Comparison of ENCODE assay signal across 27 cellular contexts in genomic region chr3:140252812-140253656, GRCh38.
DNase-seq lines count a peak whose midpoint lies in the region; ATAC-seq, FAIRE-seq and TF ChIP-seq lines count a peak whose summit lies in the region.
"Had no signal": no experiment of that assay in that cellular context is flagged by ENCODE, and none has a peak within 500 bp of the region (broad histone marks: within the 10 kb centered on the region; RNA-seq: fewer than 3 reads in every experiment).

No MANE protein-coding gene starts in this region.

- H4K20me1 ChIP-seq in IMR-90 (ENCODE audit: insufficient read depth, low read length) (no peaks in the 10 kb centered on the region), astrocyte (ENCODE audit: insufficient read depth, low read length) (no peaks in the 10 kb centered on the region)

- H3K36me3 ChIP-seq in IMR-90 (ENCODE audit: control insufficient read depth, insufficient read depth, low read length) = no peaks in the 10 kb centered on the region
- H3K36me3 ChIP-seq in astrocyte (ENCODE audit: insufficient read depth, low read length) = no peaks in the 10 kb centered on the region
- H3K36me3 ChIP-seq in left ventricle myocardium inferior = no peaks in the 10 kb centered on the region
- no peaks in the 10 kb centered on the region for H3K36me3 ChIP-seq in transverse colon
- no peaks in the 10 kb centered on the region for H3K36me3 ChIP-seq in mesenchymal stem cell (ENCODE audit: control insufficient read depth in 1 of 2, insufficient read depth in 2 of 2, low read depth in 1 of 2, low read length in 2 of 2)
- H3K36me3 ChIP-seq: BE2C, MG63, Peyer's patch had no signal

- FAIRE-seq in astrocyte (lab: Jason Lieb, UNC) = no peak
- FAIRE-seq: A549, D721Med, HTR-8/SVneo had no signal

- no peaks in the 10 kb centered on the region for H3K4me1 ChIP-seq in IMR-90 (ENCODE audit: control insufficient read depth, insufficient read depth, low read length)
- H3K4me1 ChIP-seq in astrocyte (ENCODE audit: insufficient read depth, low read length) = no peaks in the 10 kb centered on the region
- H3K4me1 ChIP-seq in left ventricle myocardium inferior = no peaks in the 10 kb centered on the region
- no peaks in the 10 kb centered on the region for H3K4me1 ChIP-seq in transverse colon
- peaks cover 5% of the 10 kb centered on the region for H3K4me1 ChIP-seq in mesenchymal stem cell (ENCODE audit: control insufficient read depth, insufficient read depth, low read depth, low read length)
- H3K4me1 ChIP-seq: A549, BE2C, Peyer's patch had no signal

- DNase-seq in IMR-90 = no peak
- peak; percentile 7 for DNase-seq in astrocyte (ENCODE audit: low read depth)
- DNase-seq in left lobe of liver (ENCODE audit: low spot score) = no peak
- DNase-seq in left ventricle myocardium inferior = no peak
- no peak for DNase-seq in transverse colon
- no peak for DNase-seq in mesenchymal stem cell
- DNase-seq: BE2C, DMS53, EL, GF-D8, H7, Kasumi-1, MG63, NCI-H1092, NCI-H146, NCI-H2081, NCI-H2171, NCI-H345, NCI-H524, NCI-H774, Peyer's patch had no signal

- TF ChIP-seq EP300 in transverse colon (IDR thresholded peaks at IDR 0.05; ENCODE audit: low read depth) = no peak

- WGBS in IMR-90 (ENCODE audit: extremely low coverage in 2 of 2, insufficient read length in 1 of 2), 2 experiments = no CpG with 5 or more reads among the region's 9 CpGs
- WGBS in transverse colon (ENCODE audit: low coverage in 1 of 2), 2 donors = 62 to 73% methylated on average over 2 to 9 of the region's 9 CpGs
- WGBS in mesenchymal stem cell = 78% methylated on average over 6 of the region's 9 CpGs

- H3K9me3 Mint-ChIP-seq in astrocyte (ENCODE audit: unreplicated experiment) = no peaks in the 10 kb centered on the region
- H3K9me3 Mint-ChIP-seq: IgD-negative memory B cell had no signal

- H3K9me3 ChIP-seq in IMR-90 (ENCODE audit: control insufficient read depth, insufficient read depth, low read length) (no peaks in the 10 kb centered on the region), astrocyte (ENCODE audit: insufficient read depth, low read depth, low read length) (no peaks in the 10 kb centered on the region), left ventricle myocardium inferior (replicated peaks) (no peaks in the 10 kb centered on the region), transverse colon (no peaks in the 10 kb centered on the region), mesenchymal stem cell (ENCODE audit: control insufficient read depth, low read length) (no peaks in the 10 kb centered on the region)
- H3K9me3 ChIP-seq: A549, BE2C, MG63, Peyer's patch had no signal

- H3K4me3 Mint-ChIP-seq in astrocyte (ENCODE audit: unreplicated experiment) = no peak overlapping the region
- H3K4me3 Mint-ChIP-seq: IgD-negative memory B cell had no signal

- H3K4me2 ChIP-seq in IMR-90 (ENCODE audit: low read depth, low read length) (no peak overlapping the region), astrocyte (ENCODE audit: low read length) (no peak overlapping the region), mesenchymal stem cell (ENCODE audit: low read length, poor library complexity, severe bottlenecking) (no peak overlapping the region)
- H3K4me2 ChIP-seq: A549 had no signal

- H3K79me2 ChIP-seq in astrocyte (ENCODE audit: insufficient read depth, low read length) = no peaks in the 10 kb centered on the region

- H3K14ac ChIP-seq in IMR-90 (replicated peaks; ENCODE audit: low read depth, low read length) = no peak overlapping the region
- H3K14ac ChIP-seq in mesenchymal stem cell (ENCODE audit: low read length in 2 of 2) = no peak overlapping the region

- dilution Hi-C loops in IMR-90 (cut with HindIII; ENCODE audit: low sequenced_read_pairs, unreplicated experiment) = no loop called here

- H3K4ac ChIP-seq in IMR-90 (ENCODE audit: low read depth, low read length) (no peak overlapping the region), mesenchymal stem cell (ENCODE audit: low read depth in 1 of 2, low read length in 2 of 2) (no peak overlapping the region)

- H3K56ac ChIP-seq in IMR-90 (ENCODE audit: extremely low read depth, insufficient read depth, low read length) = no peak overlapping the region

- H3K23ac ChIP-seq in IMR-90 (ENCODE audit: low read depth, low read length) = no peak overlapping the region
- no peak overlapping the region for H3K23ac ChIP-seq in mesenchymal stem cell (ENCODE audit: low read length in 2 of 2)

- H3K79me1 ChIP-seq in IMR-90 (ENCODE audit: low read depth in 1 of 2, low read length in 2 of 2) (no peaks in the 10 kb centered on the region), mesenchymal stem cell (replicated peaks; ENCODE audit: low read length, poor library complexity, severe bottlenecking) (peaks cover 4% of the 10 kb centered on the region)

- intact Hi-C loops in IMR-90 (cut with micrococcal nuclease) = no loop called here
- intact Hi-C loops in left ventricle myocardium inferior (cut with micrococcal nuclease) = no loop called here
- intact Hi-C loops in transverse colon (cut with DNase I; ENCODE audit: low total_unique reads) = no loop called here

- H3K27ac ChIP-seq in IMR-90 (ENCODE audit: insufficient read depth, low read length) (no peak overlapping the region), astrocyte (ENCODE audit: low read depth, low read length) (no peak overlapping the region), left ventricle myocardium inferior (replicated peaks) (no peak overlapping the region), transverse colon (no peak overlapping the region), mesenchymal stem cell (ENCODE audit: low read length, poor library complexity, severe bottlenecking) (no peak overlapping the region)
- H3K27ac ChIP-seq: A549, Peyer's patch had no signal

- peaks cover 26% of the 10 kb centered on the region for H3K4me1 Mint-ChIP-seq in astrocyte (ENCODE audit: low read depth, unreplicated experiment)
- H3K4me1 Mint-ChIP-seq: IgD-negative memory B cell had no signal

- H4K5ac ChIP-seq in IMR-90 (ENCODE audit: low read depth, low read length) = no peak overlapping the region

- H3K27me3 Mint-ChIP-seq in astrocyte (ENCODE audit: low read depth, unreplicated experiment) = no peaks in the 10 kb centered on the region

- TF ChIP-seq POLR2A in IMR-90 (IDR thresholded peaks at IDR 0.05; ENCODE audit: low read depth, low read length) (no peak), transverse colon (IDR thresholded peaks at IDR 0.05) (no peak)

- POLR2A ChIA-PET in IMR-90 (lab: Charles Lee; ENCODE audit: unreplicated experiment) = no interaction called here

- BruUV-seq in IMR-90 (replicated peaks; lab: Mats Ljungman, UMichigan) = no TSS peak

- no peak overlapping the region for H2AK9ac ChIP-seq in IMR-90 (replicated peaks; ENCODE audit: low read depth, low read length, poor library complexity)

- no peak overlapping the region for H2BK12ac ChIP-seq in mesenchymal stem cell (ENCODE audit: low read length in 2 of 2)

- ATAC-seq in IMR-90 (ENCODE audit: low read depth) (no peak), left lobe of liver (peak; percentile 59), HG03108 (IDR thresholded peaks at IDR 0.05; ENCODE audit: unreplicated experiment) (no peak)
- ATAC-seq: A549, SK-N-SH treated with all-trans-retinoic acid at 6 μM for 48 hours had no signal

- peaks cover 9% of the 10 kb centered on the region for H3K36me3 Mint-ChIP-seq in astrocyte (ENCODE audit: low read depth, unreplicated experiment)
- H3K36me3 Mint-ChIP-seq: IgD-negative memory B cell had no signal

- no peak overlapping the region for H3K18ac ChIP-seq in IMR-90 (ENCODE audit: low read depth, low read length)
- H3K18ac ChIP-seq in mesenchymal stem cell (ENCODE audit: low read depth in 1 of 2, low read length in 2 of 2) = no peak overlapping the region

- TF ChIP-seq CTCF in IMR-90 (conservative IDR thresholded peaks at IDR 0.05; ENCODE audit: low read depth, low read length) (no peak), astrocyte (IDR thresholded peaks at IDR 0.05; ENCODE audit: insufficient read depth, low read depth, low read length) (no peak), left ventricle myocardium inferior (IDR thresholded peaks at IDR 0.05; ENCODE audit: borderline replicate concordance) (no peak), transverse colon (IDR thresholded peaks at IDR 0.05) (no peak)

- H2BK15ac ChIP-seq in IMR-90 (ENCODE audit: low read depth, low read length) (no peak overlapping the region), mesenchymal stem cell (ENCODE audit: low read depth, poor library complexity, severe bottlenecking) (no peak overlapping the region)

- no peak overlapping the region for H2BK20ac ChIP-seq in IMR-90 (ENCODE audit: low read depth, low read length)

- no peak overlapping the region for H2AFZ ChIP-seq in IMR-90 (replicated peaks; ENCODE audit: low read length, poor library complexity)
- H2AFZ ChIP-seq in astrocyte (ENCODE audit: low read depth, low read length) = no peak overlapping the region
- H2AFZ ChIP-seq in mesenchymal stem cell (ENCODE audit: low read depth, low read length) = no peak overlapping the region

- no peak for TF ChIP-seq RAD21 in IMR-90 (IDR thresholded peaks at IDR 0.05; ENCODE audit: low read length)

- H3K27me3 ChIP-seq in IMR-90 (ENCODE audit: control insufficient read depth, insufficient read depth, low read length) (no peaks in the 10 kb centered on the region), astrocyte (ENCODE audit: insufficient read depth, low read length) (no peaks in the 10 kb centered on the region), left ventricle myocardium inferior (ENCODE audit: low read depth) (no peaks in the 10 kb centered on the region), transverse colon (no peaks in the 10 kb centered on the region), mesenchymal stem cell (ENCODE audit: control insufficient read depth in 1 of 2, insufficient read depth in 1 of 2, low read length in 2 of 2) (no peaks in the 10 kb centered on the region)
- H3K27me3 ChIP-seq: BE2C, MG63, Peyer's patch had no signal

- no peak overlapping the region for H4K91ac ChIP-seq in IMR-90 (ENCODE audit: insufficient read depth, low read depth, low read length)
- no peak overlapping the region for H4K91ac ChIP-seq in mesenchymal stem cell (ENCODE audit: low read length)

- H2BK5ac ChIP-seq in IMR-90 (ENCODE audit: low read depth, low read length, poor library complexity, severe bottlenecking) (no peak overlapping the region), mesenchymal stem cell (ENCODE audit: low read depth, low read length, poor library complexity, severe bottlenecking) (no peak overlapping the region)

- H3K9ac ChIP-seq in IMR-90 (ENCODE audit: low read depth, low read length) (no peak overlapping the region), astrocyte (ENCODE audit: low read length) (no peak overlapping the region), mesenchymal stem cell (ENCODE audit: low read length) (no peak overlapping the region)

- H3K27ac Mint-ChIP-seq in astrocyte (ENCODE audit: unreplicated experiment) = peak overlapping the region; percentile 54
- H3K27ac Mint-ChIP-seq: IgD-negative memory B cell had no signal

- CTCF ChIA-PET in IMR-90 (lab: Yijun Ruan, JAX) = interaction anchor here (0.6 kb wide), 1 partner anchor 16 kb away, joined by 3 read pairs; no protein-coding TSS in a partner anchor

- H2BK120ac ChIP-seq in IMR-90 (ENCODE audit: low read depth, low read length) (no peak overlapping the region), mesenchymal stem cell (ENCODE audit: low read depth, low read length) (no peak overlapping the region)

- no peak overlapping the region for H4K8ac ChIP-seq in IMR-90 (ENCODE audit: low read depth in 2 of 2, low read length in 2 of 2)
- no peak overlapping the region for H4K8ac ChIP-seq in mesenchymal stem cell (ENCODE audit: low read length)

- no peak overlapping the region for H3K4me3 ChIP-seq in IMR-90 (ENCODE audit: insufficient read depth, low read depth, low read length)
- H3K4me3 ChIP-seq in astrocyte (ENCODE audit: insufficient read depth, low read depth, low read length) = no peak overlapping the region
- no peak overlapping the region for H3K4me3 ChIP-seq in left ventricle myocardium inferior
- H3K4me3 ChIP-seq in transverse colon = no peak overlapping the region
- no peak overlapping the region for H3K4me3 ChIP-seq in mesenchymal stem cell (ENCODE audit: insufficient read depth in 1 of 2, low read depth in 1 of 2, low read length in 2 of 2)
- H3K4me3 ChIP-seq: A549, MG63, Peyer's patch had no signal

- in situ Hi-C loops in IMR-90 (cut with MboI; ENCODE audit: low sequenced_read_pairs) = no loop called here
- in situ Hi-C loops in transverse colon (cut with MboI; ENCODE audit: low pct_ligation_motif_present in 1 of 4, low pct_unique_long_range_greater_than_20kb in 1 of 4, low sequenced_read_pairs in 3 of 4) = no loop called here

- H2AK5ac ChIP-seq in IMR-90 (ENCODE audit: low read depth, low read length) = no peak overlapping the region
- no peak overlapping the region for H2AK5ac ChIP-seq in mesenchymal stem cell (ENCODE audit: low read length, severe bottlenecking)

- H3K9me1 ChIP-seq in IMR-90 (ENCODE audit: insufficient read depth, low read length) = no peaks in the 10 kb centered on the region
